8 cellular contexts compared by ENCODE assay signal in the genomic region with DNA sequence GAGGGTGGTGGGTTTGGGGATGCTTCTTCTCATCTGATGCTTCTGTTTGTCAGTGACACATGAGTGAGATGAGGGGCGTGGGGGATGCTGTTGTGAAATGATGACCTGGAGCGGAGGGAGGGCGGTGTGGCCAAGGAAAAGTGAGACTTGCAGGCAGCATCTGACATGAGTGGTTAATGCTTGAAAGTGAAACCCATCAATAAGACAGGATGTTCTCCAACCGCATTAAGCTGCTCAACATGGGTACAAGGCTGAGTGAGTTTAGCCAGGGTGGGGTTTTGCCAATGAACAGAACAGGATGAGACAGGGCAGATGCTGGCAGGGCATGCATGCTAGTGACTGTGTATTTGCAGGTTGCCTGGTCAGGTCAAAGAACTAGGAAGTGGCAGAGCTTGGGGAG. TPM values are rescaled to one million over a fixed set of nuclear protein-coding genes. Genes with fewer than 3 reads are reported as not detected.
DNase-seq lines count a peak whose midpoint lies in the region; ATAC-seq and TF ChIP-seq lines count a peak whose summit lies in the region.

No MANE protein-coding gene starts in this region.

- H3K4me3 Mint-ChIP-seq in activated T-cell treated with anti-CD3 and anti-CD28 coated beads, Interleukin-2, amount 50 U/mL, for 72 hours = peak overlapping the region; percentile 50 to 70
- no peak overlapping the region for H3K4me3 Mint-ChIP-seq in glutamatergic neuron (ENCODE audit: unreplicated experiment)

- 77% methylated on average over 4 of the region's 4 CpGs for WGBS in SK-N-SH (ENCODE audit: low lambda C conversion rate)

- H3K27ac Mint-ChIP-seq in activated T-cell treated with anti-CD3 and anti-CD28 coated beads, Interleukin-2, amount 50 U/mL, for 72 hours = no peak overlapping the region
- no peak overlapping the region for H3K27ac Mint-ChIP-seq in glutamatergic neuron (ENCODE audit: unreplicated experiment)

- no peaks in the 10 kb centered on the region for H3K79me2 ChIP-seq in SK-N-SH (ENCODE audit: insufficient read depth)

- H3K9me2 ChIP-seq in SK-N-SH = no peaks in the 10 kb centered on the region

- ATAC-seq in GM19328 (IDR thresholded peaks at IDR 0.05; ENCODE audit: unreplicated experiment) (peak; percentile 76), HG03575 (IDR thresholded peaks at IDR 0.05; ENCODE audit: extremely low read depth, insufficient number of reproducible peaks, low FRiP score, unreplicated experiment) (peak; percentile 83), HG02571 (IDR thresholded peaks at IDR 0.05; ENCODE audit: unreplicated experiment) (no peak)
- peak; percentile 97 to 98 for ATAC-seq in activated T-cell treated with anti-CD3 and anti-CD28 coated beads, Interleukin-2, amount 50 U/mL, for 72 hours (replicated peaks in 1 of 2)

- TF ChIP-seq CTCF in SK-N-SH (IDR thresholded peaks at IDR 0.05) (no peak), glutamatergic neuron (IDR thresholded peaks at IDR 0.05; ENCODE audit: partially characterized antibody, unreplicated experiment) (no peak)

- H3K9me3 Mint-ChIP-seq in activated T-cell treated with anti-CD3 and anti-CD28 coated beads, Interleukin-2, amount 50 U/mL, for 72 hours = peaks cover 0 to 2% of the 10 kb centered on the region in 2 donors
- H3K9me3 Mint-ChIP-seq in glutamatergic neuron (ENCODE audit: unreplicated experiment) = peaks cover 5% of the 10 kb centered on the region

- H3K9ac ChIP-seq in SK-N-SH = no peak overlapping the region

- H3K4me2 ChIP-seq in SK-N-SH = no peak overlapping the region

- H3K36me3 ChIP-seq in SK-N-SH (replicated peaks in 1 of 2; ENCODE audit: control insufficient read depth in 1 of 2, insufficient read depth in 2 of 2, low read length in 1 of 2) = no peaks in the 10 kb centered on the region

- H3K27me3 Mint-ChIP-seq in activated T-cell treated with anti-CD3 and anti-CD28 coated beads, Interleukin-2, amount 50 U/mL, for 72 hours (ENCODE audit: low read depth) = no peaks in the 10 kb centered on the region
- peaks cover 4% of the 10 kb centered on the region for H3K27me3 Mint-ChIP-seq in glutamatergic neuron (ENCODE audit: unreplicated experiment)

- no peak overlapping the region for H3K27ac ChIP-seq in SK-N-SH (ENCODE audit: low read depth in 2 of 2, low read length in 1 of 2)

- no peaks in the 10 kb centered on the region for H3K27me3 ChIP-seq in SK-N-SH (ENCODE audit: insufficient read depth)

- no peaks in the 10 kb centered on the region for H4K20me1 ChIP-seq in SK-N-SH (ENCODE audit: insufficient read depth)

- H3K4me3 ChIP-seq in SK-N-SH (ENCODE audit: low read depth in 2 of 2, low read length in 1 of 2) = no peak overlapping the region

- H3K4me1 Mint-ChIP-seq in activated T-cell treated with anti-CD3 and anti-CD28 coated beads, Interleukin-2, amount 50 U/mL, for 72 hours (ENCODE audit: low read depth) = peaks cover 35% of the 10 kb centered on the region
- no peaks in the 10 kb centered on the region for H3K4me1 Mint-ChIP-seq in glutamatergic neuron (ENCODE audit: low read depth, unreplicated experiment)

- H3K36me3 Mint-ChIP-seq in activated T-cell treated with anti-CD3 and anti-CD28 coated beads, Interleukin-2, amount 50 U/mL, for 72 hours (ENCODE audit: insufficient read depth in 2 of 2) = peaks cover 0 to 2% of the 10 kb centered on the region in 2 donors
- H3K36me3 Mint-ChIP-seq in glutamatergic neuron (ENCODE audit: unreplicated experiment) = no peaks in the 10 kb centered on the region

- no peak for TF ChIP-seq RAD21 in SK-N-SH (IDR thresholded peaks at IDR 0.05; ENCODE audit: low read length)

- no peaks in the 10 kb centered on the region for H3K4me1 ChIP-seq in SK-N-SH (ENCODE audit: control insufficient read depth in 1 of 2, insufficient read depth in 2 of 2, low read depth in 1 of 2, low read length in 1 of 2)

- CTCF ChIA-PET in SK-N-SH (lab: Yijun Ruan, JAX) = interaction anchor here (0.6 to 1.0 kb wide), 2 partner anchors 19 to 21 kb away, joined by 3 read pairs; no protein-coding TSS in a partner anchor

- no peak overlapping the region for H2AFZ ChIP-seq in SK-N-SH (ENCODE audit: low read depth)

- H3K9me3 ChIP-seq in SK-N-SH = no peaks in the 10 kb centered on the region

- no peaks in the 10 kb centered on the region for H3F3A ChIP-seq in SK-N-SH (replicated peaks; ENCODE audit: insufficient read depth)

- no peak for TF ChIP-seq EP300 in SK-N-SH (IDR thresholded peaks at IDR 0.05; ENCODE audit: borderline replicate concordance in 1 of 2, low read depth in 1 of 2, low read length in 1 of 2)

- POLR2A ChIA-PET in SK-N-SH (lab: Yijun Ruan, JAX) = interaction anchor here (0.6 kb wide), 1 partner anchor 93 kb away, joined by 3 read pairs; no protein-coding TSS in a partner anchor

- DNase-seq in activated T-cell treated with anti-CD3 and anti-CD28 coated beads, Interleukin-2, amount 50 U/mL, for 72 hours = peak; percentile 74 to 78
- peak; percentile 31 for DNase-seq in stimulated activated CD4-positive, alpha-beta T cell treated with anti-CD3 and anti-CD28 coated beads, Interleukin-2, amount 100 ng/mL, for 4 hours (ENCODE audit: low read depth)
- no peak for DNase-seq in SK-N-SH
- DNase-seq in ureter (ENCODE audit: low spot score) = no peak
- no peak for DNase-seq in glutamatergic neuron

TF ChIP-seq in SK-N-SH, 30 proteins besides CTCF, POLR2A, EP300 and RAD21:
- TF ChIP-seq EZH2phosphoT487 (IDR thresholded peaks at IDR 0.05; ENCODE audit: borderline replicate concordance, low read depth) = no peak
- no peak for TF ChIP-seq RXRA (IDR thresholded peaks at IDR 0.05; ENCODE audit: borderline replicate concordance, low read depth)
- TF ChIP-seq TEAD4 (IDR thresholded peaks at IDR 0.05; ENCODE audit: borderline replicate concordance, insufficient read depth) = no peak
- no peak for TF ChIP-seq RFX5 (IDR thresholded peaks at IDR 0.05; ENCODE audit: low read length)
- no peak for TF ChIP-seq FOSL2 (IDR thresholded peaks at IDR 0.05; ENCODE audit: borderline replicate concordance, low read depth)
- no peak for TF ChIP-seq FOXM1 (IDR thresholded peaks at IDR 0.05; ENCODE audit: low read depth)
- TF ChIP-seq, protein P1, sequence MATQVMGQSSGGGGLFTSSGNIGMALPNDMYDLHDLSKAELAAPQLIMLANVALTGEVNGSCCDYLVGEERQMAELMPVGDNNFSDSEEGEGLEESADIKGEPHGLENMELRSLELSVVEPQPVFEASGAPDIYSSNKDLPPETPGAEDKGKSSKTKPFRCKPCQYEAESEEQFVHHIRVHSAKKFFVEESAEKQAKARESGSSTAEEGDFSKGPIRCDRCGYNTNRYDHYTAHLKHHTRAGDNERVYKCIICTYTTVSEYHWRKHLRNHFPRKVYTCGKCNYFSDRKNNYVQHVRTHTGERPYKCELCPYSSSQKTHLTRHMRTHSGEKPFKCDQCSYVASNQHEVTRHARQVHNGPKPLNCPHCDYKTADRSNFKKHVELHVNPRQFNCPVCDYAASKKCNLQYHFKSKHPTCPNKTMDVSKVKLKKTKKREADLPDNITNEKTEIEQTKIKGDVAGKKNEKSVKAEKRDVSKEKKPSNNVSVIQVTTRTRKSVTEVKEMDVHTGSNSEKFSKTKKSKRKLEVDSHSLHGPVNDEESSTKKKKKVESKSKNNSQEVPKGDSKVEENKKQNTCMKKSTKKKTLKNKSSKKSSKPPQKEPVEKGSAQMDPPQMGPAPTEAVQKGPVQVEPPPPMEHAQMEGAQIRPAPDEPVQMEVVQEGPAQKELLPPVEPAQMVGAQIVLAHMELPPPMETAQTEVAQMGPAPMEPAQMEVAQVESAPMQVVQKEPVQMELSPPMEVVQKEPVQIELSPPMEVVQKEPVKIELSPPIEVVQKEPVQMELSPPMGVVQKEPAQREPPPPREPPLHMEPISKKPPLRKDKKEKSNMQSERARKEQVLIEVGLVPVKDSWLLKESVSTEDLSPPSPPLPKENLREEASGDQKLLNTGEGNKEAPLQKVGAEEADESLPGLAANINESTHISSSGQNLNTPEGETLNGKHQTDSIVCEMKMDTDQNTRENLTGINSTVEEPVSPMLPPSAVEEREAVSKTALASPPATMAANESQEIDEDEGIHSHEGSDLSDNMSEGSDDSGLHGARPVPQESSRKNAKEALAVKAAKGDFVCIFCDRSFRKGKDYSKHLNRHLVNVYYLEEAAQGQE (IDR thresholded peaks at IDR 0.05; ENCODE audit: low read depth, low read length) = no peak
- TF ChIP-seq, protein P2, sequence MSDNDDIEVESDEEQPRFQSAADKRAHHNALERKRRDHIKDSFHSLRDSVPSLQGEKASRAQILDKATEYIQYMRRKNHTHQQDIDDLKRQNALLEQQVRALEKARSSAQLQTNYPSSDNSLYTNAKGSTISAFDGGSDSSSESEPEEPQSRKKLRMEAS (IDR thresholded peaks at IDR 0.05; ENCODE audit: low read depth) = no peak
TF ChIP-seq in SK-N-SH: peak in this region for 0.

RNA-seq across cellular contexts. Expression of gene SPATA21, which starts 16.5 kb away (rescaled TPM):
- total RNA-seq in activated T-cell treated with anti-CD3 and anti-CD28 coated beads, Interleukin-2, amount 50 U/mL, for 72 hours = not detected
- polyA plus RNA-seq in SK-N-SH (2012; rRNA removed) = 0.10 TPM in 1 of 2 replicates, not detected in the other
- polyA plus RNA-seq in SK-N-SH (2012; cell fraction: cytosol; rRNA removed) = 0.08 TPM in 2 replicates
- 0.05 and 0.18 TPM in 2 replicates for polyA plus RNA-seq in SK-N-SH (2012; cell fraction: nucleus; rRNA removed)
- total RNA-seq in ureter (not detected), glutamatergic neuron (ENCODE audit: unreplicated experiment) (not detected)

RNA-seq across cellular contexts. Expression of gene NECAP2, which starts 19.8 kb away (rescaled TPM):
- total RNA-seq in activated T-cell treated with anti-CD3 and anti-CD28 coated beads, Interleukin-2, amount 50 U/mL, for 72 hours = 10 to 100 TPM; 80.4 to 84.5 TPM
- polyA plus RNA-seq in SK-N-SH (2012; rRNA removed) = 100.0 and 116 TPM in 2 replicates
- polyA plus RNA-seq in SK-N-SH (2012; cell fraction: cytosol; rRNA removed) = 87.0 and 99.7 TPM in 2 replicates
- 84.0 and 90.1 TPM in 2 replicates for polyA plus RNA-seq in SK-N-SH (2012; cell fraction: nucleus; rRNA removed)
- total RNA-seq in ureter (40.6 TPM), glutamatergic neuron (ENCODE audit: unreplicated experiment) (37.8 TPM)

RNA-seq across cellular contexts. Expression of gene SZRD1, which starts 53.7 kb away (rescaled TPM):
- total RNA-seq in activated T-cell treated with anti-CD3 and anti-CD28 coated beads, Interleukin-2, amount 50 U/mL, for 72 hours = 100 to 1,000 TPM; 145 to 151 TPM
- 100 and 119 TPM in 2 replicates for polyA plus RNA-seq in SK-N-SH (2012; rRNA removed)
- 79.5 and 109 TPM in 2 replicates for polyA plus RNA-seq in SK-N-SH (2012; cell fraction: cytosol; rRNA removed)
- 51.0 and 70.5 TPM in 2 replicates for polyA plus RNA-seq in SK-N-SH (2012; cell fraction: nucleus; rRNA removed)
- total RNA-seq in ureter (131 TPM), glutamatergic neuron (ENCODE audit: unreplicated experiment) (64.5 TPM)

Comparison
In these comparisons a context has a peak if more than half of its experiments do, and no peak if none do; other contexts are left out.
1. DNase-seq: peak in activated T-cell treated with anti-CD3 and anti-CD28 coated beads, Interleukin-2, amount 50 U/mL, for 72 hours (2 of 2) and stimulated activated CD4-positive, alpha-beta T cell treated with anti-CD3 and anti-CD28 coated beads, Interleukin-2, amount 100 ng/mL, for 4 hours (single experiment); none in SK-N-SH (single experiment), ureter (single experiment) and glutamatergic neuron (single experiment).